Comparison of ENCODE assay signal across 9 cellular contexts in genomic region chr6:159761135-159761872, GRCh38. TPM values are rescaled to one million over a fixed set of nuclear protein-coding genes. Genes with fewer than 3 reads are reported as not detected.
A peak's percentile ranks its signal among the peaks of the same experiment; 100 is the strongest.
DNase-seq lines count a peak whose midpoint lies in the region; ATAC-seq and TF ChIP-seq lines count a peak whose summit lies in the region.
"Had no signal": no experiment of that assay in that cellular context is flagged by ENCODE, and none has a peak within 500 bp of the region (broad histone marks: within the 10 kb centered on the region; RNA-seq: fewer than 3 reads in every experiment).

No MANE protein-coding gene starts in this region.

- H3K4me3 ChIP-seq in AG09309 (ENCODE audit: control insufficient read depth, low read depth, low read length) (peak overlapping the region; percentile 38), HUES64 (ENCODE audit: low read length) (peak overlapping the region; percentile 62)

- peak overlapping the region; percentile 93 for H3K27ac Mint-ChIP-seq in activated T-helper 2 cell treated with anti-CD3 and anti-CD28 coated beads, Interferon-gamma antibody, Interleukin-2, Interleukin-4, amounts not matched to agents 10 μg/mL and 5 μg/mL and 100 μg/mL, durations not matched to agents 14 hours and 24 hours and 36 hours

- H3K27ac ChIP-seq in HUES64 (ENCODE audit: low read depth, low read length) = peak overlapping the region; percentile 99

- H3K4me1 ChIP-seq in HUES64 (ENCODE audit: insufficient read depth, low read length) = peaks cover 11% of the 10 kb centered on the region

- no peaks in the 10 kb centered on the region for H3K27me3 Mint-ChIP-seq in activated T-helper 2 cell treated with anti-CD3 and anti-CD28 coated beads, Interferon-gamma antibody, Interleukin-2, Interleukin-4, amounts not matched to agents 10 μg/mL and 5 μg/mL and 100 μg/mL, durations not matched to agents 14 hours and 24 hours and 36 hours (ENCODE audit: low read depth)

- H3K36me3 ChIP-seq in HUES64 (ENCODE audit: insufficient read depth, low read length) = peaks cover 54% of the 10 kb centered on the region

- H3K9me3 ChIP-seq in HUES64 (ENCODE audit: insufficient read depth, low read depth, low read length) = no peaks in the 10 kb centered on the region

- H3K4me1 Mint-ChIP-seq in activated T-helper 2 cell treated with anti-CD3 and anti-CD28 coated beads, Interferon-gamma antibody, Interleukin-2, Interleukin-4, amounts not matched to agents 10 μg/mL and 5 μg/mL and 100 μg/mL, durations not matched to agents 14 hours and 24 hours and 36 hours (ENCODE audit: low read depth) = peaks cover 40% of the 10 kb centered on the region

- no peak for DNase-seq in AG09309 (ENCODE audit: low read depth)
- no peak for DNase-seq in activated T-helper 2 cell treated with anti-CD3 and anti-CD28 coated beads, Interferon-gamma antibody, Interleukin-2, Interleukin-4, amounts not matched to agents 10 μg/mL and 5 μg/mL and 100 μg/mL, durations not matched to agents 14 hours and 24 hours and 36 hours (ENCODE audit: low spot score)
- DNase-seq in Right ventricle myocardium superior = peak; percentile 50
- peak in 8 of 10 donors; percentile 8 to 83 (median 22) for DNase-seq in posterior cingulate gyrus
- DNase-seq in mucosa of gallbladder (ENCODE audit: low spot score) = no peak

- 64% methylated on average over 45 of the region's 45 CpGs for WGBS in HUES64

- peak overlapping the region; percentile 82 for H3K9ac ChIP-seq in HUES64 (ENCODE audit: low read depth, low read length)

- intact Hi-C loops in activated T-helper 2 cell treated with anti-CD3 and anti-CD28 coated beads, Interferon-gamma antibody, Interleukin-2, Interleukin-4, amounts not matched to agents 10 μg/mL and 5 μg/mL and 100 μg/mL, durations not matched to agents 14 hours and 24 hours and 36 hours (cut with micrococcal nuclease) = no loop called here
- intact Hi-C loops in Right ventricle myocardium superior (cut with DNase I) (loop anchor here (5.0 kb wide), 1 partner anchor 69 kb away; the partner anchor contains the start of gene SOD2), posterior cingulate gyrus (cut with DNase I) (loop anchor here (1.0 to 2.0 kb wide), 2 partner anchors 27 to 34 kb away; partner anchors contain the start of genes TCP1 and WTAP)

- H3K4me3 Mint-ChIP-seq in activated T-helper 2 cell treated with anti-CD3 and anti-CD28 coated beads, Interferon-gamma antibody, Interleukin-2, Interleukin-4, amounts not matched to agents 10 μg/mL and 5 μg/mL and 100 μg/mL, durations not matched to agents 14 hours and 24 hours and 36 hours (ENCODE audit: low read depth) = peak overlapping the region; percentile 87

- H3K9me3 Mint-ChIP-seq in activated T-helper 2 cell treated with anti-CD3 and anti-CD28 coated beads, Interferon-gamma antibody, Interleukin-2, Interleukin-4, amounts not matched to agents 10 μg/mL and 5 μg/mL and 100 μg/mL, durations not matched to agents 14 hours and 24 hours and 36 hours = no peaks in the 10 kb centered on the region

- H3K27me3 ChIP-seq in HUES64 (ENCODE audit: insufficient read depth, low read length) = no peaks in the 10 kb centered on the region

- ATAC-seq in GM18867 (IDR thresholded peaks at IDR 0.05; ENCODE audit: unreplicated experiment) (peak; percentile 2), Right ventricle myocardium superior (ENCODE audit: poor library complexity) (no peak), HG02973 (IDR thresholded peaks at IDR 0.05; ENCODE audit: unreplicated experiment) (no peak)

- TF ChIP-seq CTCF in AG09309 (IDR thresholded peaks at IDR 0.05; ENCODE audit: control insufficient read depth, insufficient read depth, low read depth, low read length, missing control alignments) = no peak

- peaks cover 60% of the 10 kb centered on the region for H3K36me3 Mint-ChIP-seq in activated T-helper 2 cell treated with anti-CD3 and anti-CD28 coated beads, Interferon-gamma antibody, Interleukin-2, Interleukin-4, amounts not matched to agents 10 μg/mL and 5 μg/mL and 100 μg/mL, durations not matched to agents 14 hours and 24 hours and 36 hours (ENCODE audit: low read depth)

RNA-seq across cellular contexts. Expression of gene ACAT2, which starts 0.5 kb away (rescaled TPM):
- polyA plus RNA-seq in HUES64 (2013, experiment 1 of 2) = 183 TPM
- 188 TPM for polyA plus RNA-seq in HUES64 (2013, experiment 2 of 2)
- total RNA-seq in activated T-helper 2 cell treated with anti-CD3 and anti-CD28 coated beads, Interferon-gamma antibody, Interleukin-2, Interleukin-4, amounts not matched to agents 10 μg/mL and 5 μg/mL and 100 μg/mL, durations not matched to agents 14 hours and 24 hours and 36 hours = 108 and 109 TPM in 2 replicates
- total RNA-seq in Right ventricle myocardium superior = 4.1 TPM
- 69.3 TPM for total RNA-seq in mucosa of gallbladder

RNA-seq across cellular contexts. Expression of gene TCP1, which starts 28.1 kb away (rescaled TPM):
- 241 TPM for polyA plus RNA-seq in HUES64 (2013, experiment 1 of 2)
- 208 TPM for polyA plus RNA-seq in HUES64 (2013, experiment 2 of 2)
- total RNA-seq in activated T-helper 2 cell treated with anti-CD3 and anti-CD28 coated beads, Interferon-gamma antibody, Interleukin-2, Interleukin-4, amounts not matched to agents 10 μg/mL and 5 μg/mL and 100 μg/mL, durations not matched to agents 14 hours and 24 hours and 36 hours = 431 and 438 TPM in 2 replicates
- total RNA-seq in Right ventricle myocardium superior = 159 TPM
- total RNA-seq in mucosa of gallbladder = 131 TPM

RNA-seq across cellular contexts. Expression of gene MRPL18, which starts 29.0 kb away (rescaled TPM):
- 56.0 TPM for polyA plus RNA-seq in HUES64 (2013, experiment 1 of 2)
- polyA plus RNA-seq in HUES64 (2013, experiment 2 of 2) = 50.0 TPM
- total RNA-seq in activated T-helper 2 cell treated with anti-CD3 and anti-CD28 coated beads, Interferon-gamma antibody, Interleukin-2, Interleukin-4, amounts not matched to agents 10 μg/mL and 5 μg/mL and 100 μg/mL, durations not matched to agents 14 hours and 24 hours and 36 hours = 96.0 and 101 TPM in 2 replicates
- total RNA-seq in Right ventricle myocardium superior (64.1 TPM), mucosa of gallbladder (62.6 TPM)

RNA-seq across cellular contexts. Expression of gene WTAP, which starts 34.0 kb away (rescaled TPM):
- 118 TPM for polyA plus RNA-seq in HUES64 (2013, experiment 1 of 2)
- 114 TPM for polyA plus RNA-seq in HUES64 (2013, experiment 2 of 2)
- total RNA-seq in activated T-helper 2 cell treated with anti-CD3 and anti-CD28 coated beads, Interferon-gamma antibody, Interleukin-2, Interleukin-4, amounts not matched to agents 10 μg/mL and 5 μg/mL and 100 μg/mL, durations not matched to agents 14 hours and 24 hours and 36 hours = 110 and 114 TPM in 2 replicates
- total RNA-seq in Right ventricle myocardium superior (40.1 TPM), mucosa of gallbladder (75.4 TPM)

RNA-seq across cellular contexts. Expression of gene PNLDC1, which starts 38.8 kb away (rescaled TPM):
- not detected for polyA plus RNA-seq in HUES64 (2013, experiment 1 of 2)
- polyA plus RNA-seq in HUES64 (2013, experiment 2 of 2) = not detected
- 0.32 and 0.74 TPM in 2 replicates for total RNA-seq in activated T-helper 2 cell treated with anti-CD3 and anti-CD28 coated beads, Interferon-gamma antibody, Interleukin-2, Interleukin-4, amounts not matched to agents 10 μg/mL and 5 μg/mL and 100 μg/mL, durations not matched to agents 14 hours and 24 hours and 36 hours
- total RNA-seq in Right ventricle myocardium superior (not detected), mucosa of gallbladder (0.23 TPM)
- total RNA-seq: NCI-H460 had no signal

Comparison
In these comparisons a context has a peak if more than half of its experiments do, and no peak if none do; other contexts are left out.
1. DNase-seq: peak in Right ventricle myocardium superior (single experiment) and posterior cingulate gyrus (8 of 10); none in AG09309 (single experiment), activated T-helper 2 cell treated with anti-CD3 and anti-CD28 coated beads, Interferon-gamma antibody, Interleukin-2, Interleukin-4, amounts not matched to agents 10 μg/mL and 5 μg/mL and 100 μg/mL, durations not matched to agents 14 hours and 24 hours and 36 hours (single experiment) and mucosa of gallbladder (single experiment).
2. RNA of gene ACAT2, which starts 0.5 kb away (total RNA-seq): 108 to 109 TPM in activated T-helper 2 cell treated with anti-CD3 and anti-CD28 coated beads, Interferon-gamma antibody, Interleukin-2, Interleukin-4, amounts not matched to agents 10 μg/mL and 5 μg/mL and 100 μg/mL, durations not matched to agents 14 hours and 24 hours and 36 hours and 69.3 TPM in mucosa of gallbladder (single experiment); 4.1 TPM in Right ventricle myocardium superior (single experiment); every median in the first group is over 10 times any median in the second.